In the genomic region with DNA sequence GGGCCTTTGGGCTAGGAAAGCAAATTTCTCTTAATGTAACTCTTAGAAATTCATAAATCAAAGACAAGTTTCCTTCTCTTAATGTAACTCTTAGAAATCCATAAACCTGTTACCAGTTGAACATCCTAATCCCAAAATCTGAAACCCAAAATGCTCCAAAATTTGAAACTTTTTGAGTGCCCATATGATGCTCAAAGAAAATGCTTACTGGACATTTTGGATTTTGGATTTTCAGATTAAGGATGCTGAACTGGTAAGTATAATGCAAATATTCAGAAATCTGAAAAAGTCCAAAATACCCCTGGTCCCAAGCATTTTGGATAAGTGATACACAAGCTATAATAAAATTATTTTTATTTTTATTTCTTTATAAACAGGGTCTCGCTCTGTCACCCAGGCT, we compare ENCODE assay signal across 7 cellular contexts.
"Had no signal": no experiment of that assay in that cellular context is flagged by ENCODE, and none has a peak within 500 bp of the region (broad histone marks: within the 10 kb centered on the region; RNA-seq: fewer than 3 reads in every experiment).

No MANE protein-coding gene starts in this region.

- H3K9ac ChIP-seq: GM23248 had no signal

- FAIRE-seq: H54 had no signal

- H3K4me3 ChIP-seq: GM23248 had no signal

- H3K27ac ChIP-seq: GM23248, HL-60 had no signal

- DNase-seq: GM23248, GOT3, H9, HCEC 1CT, KG1 had no signal

- H2AFZ ChIP-seq: GM23248 had no signal
